Comparison of ENCODE assay signal across 13 cellular contexts in genomic region chr16:30764086-30764485, GRCh38. TPM values are rescaled to one million over a fixed set of nuclear protein-coding genes. Genes with fewer than 3 reads are reported as not detected.
DNase-seq lines count a peak whose midpoint lies in the region; ATAC-seq, FAIRE-seq and TF ChIP-seq lines count a peak whose summit lies in the region.
"Had no signal": no experiment of that assay in that cellular context is flagged by ENCODE, and none has a peak within 500 bp of the region (broad histone marks: within the 10 kb centered on the region; RNA-seq: fewer than 3 reads in every experiment).

No MANE protein-coding gene starts in this region.

- H3K4me1 Mint-ChIP-seq in activated CD4-positive, alpha-beta T cell treated with anti-CD3 and anti-CD28 coated beads, Interleukin-2, amount 10 ng/mL, durations not matched to agents 24 days and 14 days, result peaks cover 23% of the 10 kb centered on the region
- H3K4me1 Mint-ChIP-seq in astrocyte (ENCODE audit: low read depth, unreplicated experiment), result peaks cover 10% of the 10 kb centered on the region
- peaks cover 29% of the 10 kb centered on the region for H3K4me1 Mint-ChIP-seq in nephron progenitor cell

- no peak overlapping the region for H3K27ac Mint-ChIP-seq in activated CD4-positive, alpha-beta T cell treated with anti-CD3 and anti-CD28 coated beads, Interleukin-2, amount 10 ng/mL, durations not matched to agents 24 days and 14 days
- H3K27ac Mint-ChIP-seq in astrocyte (ENCODE audit: unreplicated experiment) (no peak overlapping the region), nephron progenitor cell (no peak overlapping the region)

- no peak for FAIRE-seq in astrocyte (lab: Jason Lieb, UNC)
- FAIRE-seq: GM19239 had no signal

- H3K36me3 ChIP-seq in KMS-11 (ENCODE audit: insufficient read depth) (peaks cover 17% of the 10 kb centered on the region), astrocyte (ENCODE audit: insufficient read depth, low read length) (peaks cover 54% of the 10 kb centered on the region)

- 0 out of 2 replicates have a peak overlapping the region, but pooled peaks have one; percentile 95 for H3K4me2 ChIP-seq in KMS-11
- H3K4me2 ChIP-seq in astrocyte (ENCODE audit: low read length), result peak overlapping the region; percentile 90

- H3K4me3 Mint-ChIP-seq in activated CD4-positive, alpha-beta T cell treated with anti-CD3 and anti-CD28 coated beads, Interleukin-2, amount 10 ng/mL, durations not matched to agents 24 days and 14 days, result peak overlapping the region; percentile 97
- H3K4me3 Mint-ChIP-seq in astrocyte (ENCODE audit: unreplicated experiment), result peak overlapping the region; percentile 96
- peak overlapping the region; percentile 95 for H3K4me3 Mint-ChIP-seq in nephron progenitor cell

- H3K4me1 ChIP-seq in KMS-11 (ENCODE audit: low read depth, poor library complexity, severe bottlenecking), result peaks cover 21% of the 10 kb centered on the region
- H3K4me1 ChIP-seq in astrocyte (ENCODE audit: insufficient read depth, low read length), result peaks cover 12% of the 10 kb centered on the region

- H4K20me1 ChIP-seq in KMS-11 (ENCODE audit: insufficient read depth), result no peaks in the 10 kb centered on the region
- H4K20me1 ChIP-seq in astrocyte (ENCODE audit: insufficient read depth, low read length), result peaks cover 58% of the 10 kb centered on the region

- peaks cover 19% of the 10 kb centered on the region for H3K79me2 ChIP-seq in KMS-11 (ENCODE audit: insufficient read depth, low read depth)
- H3K79me2 ChIP-seq in astrocyte (ENCODE audit: insufficient read depth, low read length), result peaks cover 43% of the 10 kb centered on the region

- H3K27ac ChIP-seq in KMS-11 (no peak overlapping the region), astrocyte (ENCODE audit: low read depth, low read length) (no peak overlapping the region)
- H3K27ac ChIP-seq: VCaP had no signal

- H3K27me3 ChIP-seq in KMS-11 (ENCODE audit: insufficient read depth, low read depth), result no peaks in the 10 kb centered on the region
- no peaks in the 10 kb centered on the region for H3K27me3 ChIP-seq in astrocyte (ENCODE audit: insufficient read depth, low read length)

- H3K9ac ChIP-seq in KMS-11, result no peak overlapping the region
- peak overlapping the region; percentile 93 for H3K9ac ChIP-seq in astrocyte (ENCODE audit: low read length)

- H3K36me3 Mint-ChIP-seq in activated CD4-positive, alpha-beta T cell treated with anti-CD3 and anti-CD28 coated beads, Interleukin-2, amount 10 ng/mL, durations not matched to agents 24 days and 14 days (ENCODE audit: low read depth), result peaks cover 46% of the 10 kb centered on the region
- H3K36me3 Mint-ChIP-seq in astrocyte (ENCODE audit: low read depth, unreplicated experiment), result peaks cover 11% of the 10 kb centered on the region
- H3K36me3 Mint-ChIP-seq in nephron progenitor cell (ENCODE audit: low read depth), result peaks cover 68% of the 10 kb centered on the region

- DNase-seq in activated CD4-positive, alpha-beta T cell treated with anti-CD3 and anti-CD28 coated beads, Interleukin-2, amount 10 ng/mL, durations not matched to agents 24 days and 14 days, result no peak
- DNase-seq in activated CD4-positive, alpha-beta T cell treated with anti-CD3 and anti-CD28 coated beads for 1 hour, result no peak
- DNase-seq in astrocyte (ENCODE audit: low read depth) (no peak), nephron progenitor cell (no peak), NCI-H2081 (lab: John Stamatoyannopoulos, UW) (no peak), NCI-H226 (no peak)
- DNase-seq: dermis blood vessel endothelial cell, GF-D8, nucleus accumbens had no signal

- TF ChIP-seq CTCF in KMS-11 (conservative IDR thresholded peaks at IDR 0.05; ENCODE audit: low read depth, low read length) (no peak), astrocyte (IDR thresholded peaks at IDR 0.05; ENCODE audit: insufficient read depth, low read depth, low read length) (no peak), nephron progenitor cell (IDR thresholded peaks at IDR 0.05) (no peak)

- no peaks in the 10 kb centered on the region for H3K27me3 Mint-ChIP-seq in activated CD4-positive, alpha-beta T cell treated with anti-CD3 and anti-CD28 coated beads, Interleukin-2, amount 10 ng/mL, durations not matched to agents 24 days and 14 days
- no peaks in the 10 kb centered on the region for H3K27me3 Mint-ChIP-seq in astrocyte (ENCODE audit: low read depth, unreplicated experiment)
- no peaks in the 10 kb centered on the region for H3K27me3 Mint-ChIP-seq in nephron progenitor cell (ENCODE audit: low read depth, poor library complexity)

- no peak for ATAC-seq in GM18519 (IDR thresholded peaks at IDR 0.05; ENCODE audit: low FRiP score, unreplicated experiment)

- no peak overlapping the region for H2AFZ ChIP-seq in KMS-11 (ENCODE audit: low read depth)
- no peak overlapping the region for H2AFZ ChIP-seq in astrocyte (ENCODE audit: low read depth, low read length)

- H3K4me3 ChIP-seq in KMS-11 (IDR thresholded peaks at IDR 0.05; ENCODE audit: insufficient read depth, low read depth, low read length) (no peak overlapping the region), astrocyte (ENCODE audit: insufficient read depth, low read depth, low read length) (no peak overlapping the region)

- intact Hi-C loops in activated CD4-positive, alpha-beta T cell treated with anti-CD3 and anti-CD28 coated beads, Interleukin-2, amount 10 ng/mL, durations not matched to agents 24 days and 14 days (cut with micrococcal nuclease), result loop anchor here (5.0 kb wide), 2 partner anchors 107 to 128 kb away; partner anchors contain the start of genes BCL7C and FBRS

- no peaks in the 10 kb centered on the region for H3K9me3 Mint-ChIP-seq in activated CD4-positive, alpha-beta T cell treated with anti-CD3 and anti-CD28 coated beads, Interleukin-2, amount 10 ng/mL, durations not matched to agents 24 days and 14 days
- H3K9me3 Mint-ChIP-seq in astrocyte (ENCODE audit: unreplicated experiment), result no peaks in the 10 kb centered on the region
- no peaks in the 10 kb centered on the region for H3K9me3 Mint-ChIP-seq in nephron progenitor cell

- no peaks in the 10 kb centered on the region for H3K9me3 ChIP-seq in astrocyte (ENCODE audit: insufficient read depth, low read depth, low read length)

RNA-seq across cellular contexts. Expression of gene RNF40, which starts 2.0 kb away (rescaled TPM):
- 95.4 and 100 TPM in 2 replicates for total RNA-seq in activated CD4-positive, alpha-beta T cell treated with anti-CD3 and anti-CD28 coated beads, Interleukin-2, amount 10 ng/mL, durations not matched to agents 24 days and 14 days
- 85.4 and 94.6 TPM in 2 replicates for total RNA-seq in astrocyte

RNA-seq across cellular contexts. Expression of gene CFAP119, which starts 2.2 kb away (rescaled TPM):
- total RNA-seq in activated CD4-positive, alpha-beta T cell treated with anti-CD3 and anti-CD28 coated beads, Interleukin-2, amount 10 ng/mL, durations not matched to agents 24 days and 14 days, result 4.0 and 4.2 TPM in 2 replicates
- total RNA-seq in astrocyte, result 4.0 and 4.1 TPM in 2 replicates

RNA-seq across cellular contexts. Expression of gene PHKG2, which starts 15.9 kb away (rescaled TPM):
- 39.5 and 41.0 TPM in 2 replicates for total RNA-seq in activated CD4-positive, alpha-beta T cell treated with anti-CD3 and anti-CD28 coated beads, Interleukin-2, amount 10 ng/mL, durations not matched to agents 24 days and 14 days
- 31.1 and 34.2 TPM in 2 replicates for total RNA-seq in astrocyte

RNA-seq across cellular contexts. Expression of gene ZNF629, which starts 22.9 kb away (rescaled TPM):
- 2.5 and 2.6 TPM in 2 replicates for total RNA-seq in activated CD4-positive, alpha-beta T cell treated with anti-CD3 and anti-CD28 coated beads, Interleukin-2, amount 10 ng/mL, durations not matched to agents 24 days and 14 days
- 17.4 and 17.6 TPM in 2 replicates for total RNA-seq in astrocyte
